Comparison of ENCODE assay signal across 33 cellular contexts in the genomic region with DNA sequence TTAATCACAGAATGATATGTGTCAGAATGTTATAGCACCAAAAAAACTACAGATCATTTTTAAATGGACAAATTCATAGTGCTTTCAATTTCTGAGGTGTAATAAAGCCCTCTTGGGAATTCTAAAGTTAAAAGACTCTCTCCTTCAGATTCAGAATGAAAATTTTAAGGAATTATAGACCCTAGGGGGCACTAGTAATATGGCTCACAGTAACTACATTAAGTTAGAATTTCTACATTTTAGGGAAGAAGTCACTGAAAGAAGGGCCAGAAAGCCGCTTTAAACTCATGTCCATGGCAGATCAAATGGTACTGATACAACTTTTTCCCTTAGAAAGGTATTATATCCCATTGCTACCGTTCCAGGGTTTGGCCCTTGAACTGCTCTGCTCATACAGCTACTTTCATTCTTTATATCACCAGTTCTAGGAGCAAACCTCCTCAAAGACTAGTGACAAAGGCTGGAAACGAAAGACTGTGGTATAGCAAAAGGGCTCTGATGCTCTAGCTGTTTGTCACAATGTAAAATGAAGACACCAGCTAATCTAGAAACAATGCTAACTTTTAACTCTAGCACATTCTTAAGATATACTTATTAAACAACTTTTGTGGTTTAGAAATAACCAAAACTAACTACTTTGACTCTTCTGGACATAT. TPM values are rescaled to one million over a fixed set of nuclear protein-coding genes. Genes with fewer than 3 reads are reported as not detected.
DNase-seq lines count a peak whose midpoint lies in the region; ATAC-seq, FAIRE-seq and TF ChIP-seq lines count a peak whose summit lies in the region.
"Had no signal": no experiment of that assay in that cellular context is flagged by ENCODE, and none has a peak within 500 bp of the region (broad histone marks: within the 10 kb centered on the region; RNA-seq: fewer than 3 reads in every experiment).

No MANE protein-coding gene starts in this region.

- H3K9me2 ChIP-seq in Loucy (replicated peaks; ENCODE audit: low read depth, low read length) (no peaks in the 10 kb centered on the region), PC-9 (ENCODE audit: insufficient read depth) (no peaks in the 10 kb centered on the region)

- DNase-seq in GM19239 (ENCODE audit: insufficient read length, low spot score) (no peak), adipocyte (ENCODE audit: low read depth) (peak; percentile 24), neural progenitor cell (ENCODE audit: low spot score) (peak; percentile 6), PC-9 (no peak), adrenal gland (no peak), T-helper 17 cell (no peak)
- DNase-seq: activated CD4-positive, alpha-beta memory T cell treated with anti-CD3 and anti-CD28 coated beads, Interleukin-2, amount 10 ng/mL, durations not matched to agents 7 days and 5 days; activated CD4-positive, CD25-positive, alpha-beta regulatory T cell treated with anti-CD3 and anti-CD28 coated beads, Interleukin-2, amount 50 U/mL, for 72 hours; activated CD8-positive, alpha-beta memory T cell treated with anti-CD3 and anti-CD28 coated beads, Interleukin-2, amount 50 U/mL, for 4 hours; anterior cingulate cortex; C1 segment of cervical spinal cord; colonic mucosa; DMS153; effector CD8-positive, alpha-beta T cell; head of caudate nucleus; kidney; NCI-H1694 treated with DMSO at 0.1 percent for 48 hours; NCI-H82; pancreas; stimulated activated naive CD4-positive, alpha-beta T cell; upper lobe of left lung had no signal

- no peak overlapping the region for H3K4me3 ChIP-seq in Loucy (ENCODE audit: low read length, poor library complexity, severe bottlenecking)
- H3K4me3 ChIP-seq in adipocyte (ENCODE audit: low read length): no peak overlapping the region
- H3K4me3 ChIP-seq in neural progenitor cell: no peak overlapping the region
- no peak overlapping the region for H3K4me3 ChIP-seq in PC-9
- no peak overlapping the region for H3K4me3 ChIP-seq in adrenal gland
- H3K4me3 ChIP-seq: colonic mucosa, GM23338, pancreas, upper lobe of left lung had no signal

- H3K4me1 Mint-ChIP-seq in neural progenitor cell (no peaks in the 10 kb centered on the region), T-helper 17 cell (peaks cover 3% of the 10 kb centered on the region)
- H3K4me1 Mint-ChIP-seq: activated naive CD4-positive, alpha-beta T cell treated with anti-CD3 and anti-CD28 coated beads, Interleukin-2, amount 50 U/mL, for 24 hours; GM23338; neural crest cell had no signal

- CTCF ChIA-PET in PC-9 (lab: Charles Lee): interaction anchor here (0.6 kb wide), 1 partner anchor 644 kb away, joined by 3 read pairs; no protein-coding TSS in a partner anchor

- no peak for TF ChIP-seq POLR2A in adrenal gland (IDR thresholded peaks at IDR 0.05)

- H3K36me3 ChIP-seq in Loucy (ENCODE audit: insufficient read depth, low read length): no peaks in the 10 kb centered on the region
- no peaks in the 10 kb centered on the region for H3K36me3 ChIP-seq in adipocyte (ENCODE audit: control insufficient read depth, insufficient read depth, low read length, severe bottlenecking)
- no peaks in the 10 kb centered on the region for H3K36me3 ChIP-seq in neural progenitor cell
- no peaks in the 10 kb centered on the region for H3K36me3 ChIP-seq in PC-9 (ENCODE audit: low read depth)
- no peaks in the 10 kb centered on the region for H3K36me3 ChIP-seq in adrenal gland (replicated peaks in 1 of 2)
- H3K36me3 ChIP-seq: colonic mucosa, pancreas, upper lobe of left lung had no signal

- H3F3A ChIP-seq in Loucy (ENCODE audit: low read depth): 0 out of 2 replicates have a peak, but pooled peaks cover 3% of the 10 kb centered on the region
- H3F3A ChIP-seq in neural progenitor cell (ENCODE audit: low read depth): peaks cover 3% of the 10 kb centered on the region
- H3F3A ChIP-seq in PC-9 (ENCODE audit: insufficient read depth, low read depth): no peaks in the 10 kb centered on the region

- H3K27ac ChIP-seq in neural progenitor cell (no peak overlapping the region), PC-9 (no peak overlapping the region), adrenal gland (no peak overlapping the region)
- H3K27ac ChIP-seq: colonic mucosa, KMS-11, pancreas, upper lobe of left lung had no signal

- H3K9me3 ChIP-seq in Loucy (ENCODE audit: insufficient read depth, low read depth, low read length): no peaks in the 10 kb centered on the region
- no peaks in the 10 kb centered on the region for H3K9me3 ChIP-seq in adipocyte (ENCODE audit: control insufficient read depth, low read length)
- H3K9me3 ChIP-seq in neural progenitor cell (ENCODE audit: low read depth): no peaks in the 10 kb centered on the region
- no peaks in the 10 kb centered on the region for H3K9me3 ChIP-seq in PC-9 (ENCODE audit: insufficient read depth, low read depth)
- no peaks in the 10 kb centered on the region for H3K9me3 ChIP-seq in adrenal gland (replicated peaks in 1 of 3)
- H3K9me3 ChIP-seq in T-helper 17 cell (ENCODE audit: control insufficient read depth, low read length, poor library complexity, severe bottlenecking): no peaks in the 10 kb centered on the region
- H3K9me3 ChIP-seq: colonic mucosa, pancreas, upper lobe of left lung had no signal

- H3K79me2 ChIP-seq in Loucy (ENCODE audit: insufficient read depth, low read length) (no peaks in the 10 kb centered on the region), neural progenitor cell (ENCODE audit: low read depth) (no peaks in the 10 kb centered on the region), PC-9 (ENCODE audit: low read depth) (no peaks in the 10 kb centered on the region)

- H3K9ac ChIP-seq in Loucy (ENCODE audit: low read depth, low read length, poor library complexity, severe bottlenecking) (no peak overlapping the region), adipocyte (ENCODE audit: low read length) (no peak overlapping the region), neural progenitor cell (no peak overlapping the region)
- H3K9ac ChIP-seq: KMS-11 had no signal

- H3K27me3 ChIP-seq in Loucy (ENCODE audit: insufficient read depth, low read length, poor library complexity, severe bottlenecking): no peaks in the 10 kb centered on the region
- H3K27me3 ChIP-seq in adipocyte (replicated peaks; ENCODE audit: control insufficient read depth, insufficient read depth, low read length): no peaks in the 10 kb centered on the region
- no peaks in the 10 kb centered on the region for H3K27me3 ChIP-seq in neural progenitor cell
- H3K27me3 ChIP-seq in PC-9 (ENCODE audit: insufficient read depth, low read depth): no peaks in the 10 kb centered on the region
- H3K27me3 ChIP-seq in adrenal gland: no peaks in the 10 kb centered on the region
- H3K27me3 ChIP-seq: colonic mucosa, pancreas, upper lobe of left lung had no signal

- H3K4me1 ChIP-seq in Loucy (ENCODE audit: insufficient read depth, low read length, poor library complexity, severe bottlenecking) (peaks cover 4% of the 10 kb centered on the region), adipocyte (ENCODE audit: control insufficient read depth, insufficient read depth, low read length) (peaks cover 10% of the 10 kb centered on the region), neural progenitor cell (no peaks in the 10 kb centered on the region), PC-9 (replicated peaks; ENCODE audit: insufficient read depth) (no peaks in the 10 kb centered on the region), adrenal gland (replicated peaks in 1 of 2) (no peaks in the 10 kb centered on the region)
- H3K4me1 ChIP-seq: colonic mucosa, pancreas, upper lobe of left lung had no signal

- ATAC-seq in T-helper 17 cell: no peak
- ATAC-seq: GM23338, pancreas, Right ventricle myocardium inferior had no signal

- H3K4me3 Mint-ChIP-seq in neural progenitor cell: no peak overlapping the region
- no peak overlapping the region for H3K4me3 Mint-ChIP-seq in T-helper 17 cell
- H3K4me3 Mint-ChIP-seq: activated CD4-positive, alpha-beta memory T cell treated with anti-CD3 and anti-CD28 coated beads, Interleukin-2, amount 10 ng/mL, durations not matched to agents 7 days and 5 days; activated naive CD4-positive, alpha-beta T cell treated with anti-CD3 and anti-CD28 coated beads, Interleukin-2, amount 50 U/mL, for 24 hours; GM23338; neural crest cell had no signal

- no peaks in the 10 kb centered on the region for H3K27me3 Mint-ChIP-seq in neural progenitor cell (ENCODE audit: insufficient read depth, low read depth)
- no peaks in the 10 kb centered on the region for H3K27me3 Mint-ChIP-seq in T-helper 17 cell
- H3K27me3 Mint-ChIP-seq: activated naive CD4-positive, alpha-beta T cell treated with anti-CD3 and anti-CD28 coated beads, Interleukin-2, amount 50 U/mL, for 24 hours had no signal

- H3K4me2 ChIP-seq in Loucy (ENCODE audit: low read depth, low read length, poor library complexity, severe bottlenecking): no peak overlapping the region
- no peak overlapping the region for H3K4me2 ChIP-seq in neural progenitor cell
- no peak overlapping the region for H3K4me2 ChIP-seq in PC-9
- H3K4me2 ChIP-seq: GM23338, KMS-11 had no signal

- TF ChIP-seq CTCF in Loucy (conservative IDR thresholded peaks at IDR 0.05; ENCODE audit: low read length): peak; percentile 50
- peak; percentile 11 for TF ChIP-seq CTCF in neural progenitor cell (IDR thresholded peaks at IDR 0.05)
- TF ChIP-seq CTCF in PC-9 (conservative IDR thresholded peaks at IDR 0.05): no peak
- TF ChIP-seq CTCF in adrenal gland (IDR thresholded peaks at IDR 0.05): no peak

- POLR2A ChIA-PET in PC-9 (lab: Charles Lee; ENCODE audit: unreplicated experiment): no interaction called here

- no TSS peak for BruUV-seq in PC-9 (replicated peaks; lab: Mats Ljungman, UMichigan)

- H4K20me1 ChIP-seq in Loucy (ENCODE audit: insufficient read depth, low read length, poor library complexity, severe bottlenecking) (no peaks in the 10 kb centered on the region), neural progenitor cell (ENCODE audit: low read depth) (no peaks in the 10 kb centered on the region), PC-9 (ENCODE audit: insufficient read depth) (no peaks in the 10 kb centered on the region)

- WGBS in adrenal gland, 4 donors: 79 to 89% (median 88%) methylated on average over 3 of the region's 3 CpGs

- peak; percentile 76 for FAIRE-seq in GM19239 (lab: Jason Lieb, UNC)
- FAIRE-seq: kidney, pancreas had no signal

- H3K27ac Mint-ChIP-seq in neural progenitor cell: no peak overlapping the region
- no peak overlapping the region for H3K27ac Mint-ChIP-seq in T-helper 17 cell
- H3K27ac Mint-ChIP-seq: activated CD4-positive, alpha-beta memory T cell treated with anti-CD3 and anti-CD28 coated beads, Interleukin-2, amount 10 ng/mL, durations not matched to agents 7 days and 5 days; activated naive CD4-positive, alpha-beta T cell treated with anti-CD3 and anti-CD28 coated beads, Interleukin-2, amount 50 U/mL, for 24 hours; GM23338 had no signal

- H3K36me3 Mint-ChIP-seq in neural progenitor cell (no peaks in the 10 kb centered on the region), T-helper 17 cell (ENCODE audit: low read depth) (no peaks in the 10 kb centered on the region)
- H3K36me3 Mint-ChIP-seq: activated naive CD4-positive, alpha-beta T cell treated with anti-CD3 and anti-CD28 coated beads, Interleukin-2, amount 50 U/mL, for 24 hours had no signal

- H2AFZ ChIP-seq in Loucy (ENCODE audit: low read length) (peak overlapping the region; percentile 72; the same call in 1 of the 2 replicates), neural progenitor cell (replicated peaks) (peak overlapping the region; percentile 57), PC-9 (no peak overlapping the region)
- H2AFZ ChIP-seq: GM23338 had no signal

- intact Hi-C loops in PC-9 (cut with micrococcal nuclease; ENCODE audit: unreplicated experiment) (no loop called here), adrenal gland (cut with DNase I) (no loop called here)

- H3K9me3 Mint-ChIP-seq in neural progenitor cell: no peaks in the 10 kb centered on the region
- H3K9me3 Mint-ChIP-seq: activated CD4-positive, alpha-beta memory T cell treated with anti-CD3 and anti-CD28 coated beads, Interleukin-2, amount 10 ng/mL, durations not matched to agents 7 days and 5 days; activated naive CD4-positive, alpha-beta T cell treated with anti-CD3 and anti-CD28 coated beads, Interleukin-2, amount 50 U/mL, for 24 hours; GM23338; neural crest cell had no signal

RNA-seq across cellular contexts. Expression of a gene that starts 18.0 kb away (rescaled TPM):
- total RNA-seq in neural progenitor cell (ENCODE audit: low replicate concordance) (3.2 and 4.7 TPM in 2 replicates), PC-9 (2021) (not detected in 2 replicates), adrenal gland (not detected), T-helper 17 cell (not detected)
- under 1 TPM in 1 of 3 donors, not detected in 2; 0.07 TPM for polyA plus RNA-seq in adrenal gland
- total RNA-seq: activated CD4-positive, alpha-beta memory T cell treated with anti-CD3 and anti-CD28 coated beads, Interleukin-2, amount 10 ng/mL, durations not matched to agents 7 days and 5 days; colonic mucosa; epithelial cell of proximal tubule; G401; kidney; liver; mesenteric fat pad; neural crest cell; pancreas; renal cortical epithelial cell; Right ventricle myocardium inferior; skeletal muscle tissue; upper lobe of left lung had no signal
- polyA plus RNA-seq: liver, pancreas had no signal

Comparison
In these comparisons a context has a peak if more than half of its experiments do, and no peak if none do; other contexts are left out.
1. DNase-seq: peak in adipocyte (single experiment) and neural progenitor cell (single experiment); none in GM19239 (single experiment), PC-9 (0 of 2), adrenal gland (0 of 7) and T-helper 17 cell (0 of 3).
2. CTCF ChIP-seq: peak in Loucy (single experiment) and neural progenitor cell (single experiment); none in PC-9 (single experiment) and adrenal gland (0 of 6).